ENCODE assay signal across 21 cellular contexts in the genomic region with DNA sequence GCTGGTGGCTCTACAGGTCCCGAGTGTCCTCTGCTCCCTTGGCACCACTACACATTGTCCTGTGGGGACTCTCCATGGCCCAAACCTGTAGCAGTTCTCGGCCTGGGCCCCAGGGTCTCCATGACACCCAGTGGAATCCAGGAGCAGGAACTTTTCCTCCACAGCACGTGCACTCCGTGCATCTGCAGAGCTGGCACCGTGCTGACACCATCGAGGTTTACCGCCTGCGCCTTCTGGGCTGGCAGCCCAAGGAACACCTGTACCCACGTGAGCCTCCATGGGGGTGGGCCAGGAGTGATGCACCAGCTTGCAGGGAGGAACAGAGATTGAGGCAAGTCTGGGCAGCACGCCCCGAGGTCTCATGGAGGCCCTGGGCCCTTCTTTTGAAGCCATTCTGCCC. TPM values are rescaled to one million over a fixed set of nuclear protein-coding genes. Genes with fewer than 3 reads are reported as not detected.
"Had no signal": no experiment of that assay in that cellular context is flagged by ENCODE, and none has a peak within 500 bp of the region (broad histone marks: within the 10 kb centered on the region; RNA-seq: fewer than 3 reads in every experiment).

No MANE protein-coding gene starts in this region.

- H3K27me3 ChIP-seq: esophagus muscularis mucosa, gastroesophageal sphincter, sigmoid colon, stomach, upper lobe of left lung had no signal

- H3K27ac ChIP-seq: esophagus muscularis mucosa, gastroesophageal sphincter, sigmoid colon, skin epidermis, stomach, upper lobe of left lung had no signal

- H3K4me3 ChIP-seq: esophagus muscularis mucosa, gastroesophageal sphincter, left ventricle myocardium inferior, lung, mucosa of descending colon, sigmoid colon, skin epidermis, stomach, upper lobe of left lung had no signal

- H3K9me3 ChIP-seq: esophagus muscularis mucosa, gastroesophageal sphincter, sigmoid colon had no signal

- DNase-seq: cortex of kidney; effector memory CD4-positive, alpha-beta T cell; glutamatergic neuron; islet precursor cell; left ventricle myocardium inferior; mucosa of descending colon; naive thymus-derived CD8-positive, alpha-beta T cell; sigmoid colon; stimulated activated CD4-positive, alpha-beta T cell treated with anti-CD3 and anti-CD28 coated beads, Interleukin-12 subunit alpha, Interleukin-12 subunit beta, amount 100 ng/mL, for 4 hours; stimulated activated naive CD4-positive, alpha-beta T cell; stomach; upper lobe of left lung had no signal

- H3K4me1 ChIP-seq: stomach, upper lobe of left lung had no signal

- FAIRE-seq: endometrium had no signal

- ATAC-seq: gastroesophageal sphincter; mucosa of descending colon; naive thymus-derived CD8-positive, alpha-beta T cell had no signal

- H3K36me3 ChIP-seq: esophagus muscularis mucosa, gastroesophageal sphincter, left ventricle myocardium inferior, sigmoid colon, stomach, upper lobe of left lung had no signal

RNA-seq across cellular contexts. Expression of gene TSPAN32, which starts 25.2 kb away (rescaled TPM):
- total RNA-seq: pulmonary artery endothelial cell had no signal
- polyA plus RNA-seq: neural cell had no signal

RNA-seq across cellular contexts. Expression of gene C11orf21, which starts 25.3 kb away (rescaled TPM):
- total RNA-seq: fibroblast of villous mesenchyme, pulmonary artery endothelial cell had no signal
- polyA plus RNA-seq: neural cell had no signal

RNA-seq across cellular contexts. Expression of gene ASCL2, which starts 56.6 kb away (rescaled TPM):
- total RNA-seq: fibroblast of villous mesenchyme, left ventricle myocardium inferior, osteocyte, pulmonary artery endothelial cell had no signal
- polyA plus RNA-seq: neural cell had no signal
